20 cellular contexts compared by ENCODE assay signal in the genomic region with DNA sequence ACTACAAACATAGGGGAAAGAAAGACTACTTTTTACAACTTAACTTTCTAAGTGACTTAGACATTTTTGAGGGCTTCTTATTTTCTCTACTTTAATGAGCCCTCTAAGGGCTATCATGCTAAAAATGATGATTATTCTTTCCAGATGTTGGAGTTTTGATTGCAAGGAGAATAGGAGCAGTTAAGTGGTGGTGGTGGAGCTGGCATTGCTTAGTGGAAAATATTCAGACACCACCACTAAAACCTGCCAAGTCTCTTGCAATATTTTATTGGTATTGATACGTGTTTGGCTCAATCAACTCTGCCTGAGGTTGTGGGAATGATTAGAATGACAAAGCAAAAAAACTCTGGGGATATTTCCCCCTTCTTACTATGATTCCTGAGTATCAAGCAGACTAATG.
DNase-seq lines count a peak whose midpoint lies in the region; ATAC-seq and TF ChIP-seq lines count a peak whose summit lies in the region.
"Had no signal": no experiment of that assay in that cellular context is flagged by ENCODE, and none has a peak within 500 bp of the region (broad histone marks: within the 10 kb centered on the region; RNA-seq: fewer than 3 reads in every experiment).

No MANE protein-coding gene starts in this region.

- no peak for TF ChIP-seq CTCF in BJ (IDR thresholded peaks at IDR 0.05; ENCODE audit: insufficient read depth, low read depth, low read length)
- no peak for TF ChIP-seq CTCF in fibroblast of the aortic adventitia (IDR thresholded peaks at IDR 0.05; ENCODE audit: insufficient read depth, low read length)
- no peak for TF ChIP-seq CTCF in dorsolateral prefrontal cortex (IDR thresholded peaks at IDR 0.05 in 54 of 56, conservative IDR thresholded peaks at IDR 0.05 in 2 of 56; ENCODE audit: low read depth in 1 of 56, partially characterized antibody in 56 of 56)

- H3K9ac ChIP-seq in SK-N-MC (ENCODE audit: insufficient read length), result peak overlapping the region; percentile 15
- H3K9ac ChIP-seq: BLaER1 had no signal

- H3K36me3 ChIP-seq in BJ (ENCODE audit: control insufficient read depth, insufficient read depth, low read length), result no peaks in the 10 kb centered on the region
- no peaks in the 10 kb centered on the region for H3K36me3 ChIP-seq in SK-N-MC (ENCODE audit: insufficient read depth, low read length)
- H3K36me3 ChIP-seq: BLaER1 had no signal

- intact Hi-C loops in dorsolateral prefrontal cortex (cut with DNase I), result no loop called here

- no peak overlapping the region for H3K4me3 ChIP-seq in BJ (ENCODE audit: low read depth, low read length)
- peak overlapping the region; percentile 49 for H3K4me3 ChIP-seq in SK-N-MC
- no peak overlapping the region for H3K4me3 ChIP-seq in fibroblast of the aortic adventitia (ENCODE audit: low read depth, low read length)
- no peak overlapping the region for H3K4me3 ChIP-seq in dorsolateral prefrontal cortex
- H3K4me3 ChIP-seq: BLaER1 had no signal

- H3K27me3 ChIP-seq in BJ (ENCODE audit: control insufficient read depth, insufficient read depth, low read length) (no peaks in the 10 kb centered on the region), dorsolateral prefrontal cortex (peaks cover 0 to 5% (median 0%) of the 10 kb centered on the region in 45 donors)
- H3K27me3 ChIP-seq: BLaER1 had no signal

- peaks cover 5% of the 10 kb centered on the region; the same call in 1 of the 2 replicates for H3K9me3 ChIP-seq in SK-N-MC (ENCODE audit: low read depth, low read length)

- CTCF ChIA-PET in BJ (lab: Yijun Ruan, JAX), result interaction anchor here (1.0 to 1.4 kb wide), 2 partner anchors 32 to 277 kb away, joined by 3 to 6 read pairs; no protein-coding TSS in a partner anchor

- ATAC-seq in HG02623 (IDR thresholded peaks at IDR 0.05; ENCODE audit: unreplicated experiment), result no peak
- ATAC-seq in GM18519 (IDR thresholded peaks at IDR 0.05; ENCODE audit: low FRiP score, unreplicated experiment), result no peak
- ATAC-seq: PC-3 had no signal

- H3K27ac ChIP-seq in SK-N-MC (peak overlapping the region; percentile 91), dorsolateral prefrontal cortex (no peak overlapping the region)
- H3K27ac ChIP-seq: BLaER1, RWPE1 had no signal

- peak; percentile 59 for DNase-seq in BJ (ENCODE audit: low read depth)
- peak; percentile 80 for DNase-seq in SK-N-MC (ENCODE audit: low read depth, low spot score)
- DNase-seq in fibroblast of the aortic adventitia (ENCODE audit: low read depth), result peak; percentile 90
- no peak for DNase-seq in dorsolateral prefrontal cortex
- no peak for DNase-seq in NCI-H1092 (lab: John Stamatoyannopoulos, UW)
- DNase-seq: ACHN; CD4-positive, alpha-beta memory T cell; DMS153; GF-D8; H9; NCI-H1436 treated with DMSO at 0.1 percent for 48 hours; NCI-H2029; NCI-H345; NCI-H524 treated with DMSO at 0.1 percent for 48 hours; PC-3; SIG-M5 had no signal

- POLR2A ChIA-PET in BJ (lab: Charles Lee), result no interaction called here

Comparison
In these comparisons a context has a peak if more than half of its experiments do, and no peak if none do; other contexts are left out.
1. DNase-seq: peak in BJ (single experiment), SK-N-MC (single experiment) and fibroblast of the aortic adventitia (single experiment); none in dorsolateral prefrontal cortex (0 of 10) and NCI-H1092 (single experiment).